ENCODE assay signal across 12 cellular contexts in genomic region chr7:116229359-116229758, GRCh38. TPM values are rescaled to one million over a fixed set of nuclear protein-coding genes. Genes with fewer than 3 reads are reported as not detected.
A peak's percentile ranks its signal among the peaks of the same experiment; 100 is the strongest.
DNase-seq lines count a peak whose midpoint lies in the region; ATAC-seq, FAIRE-seq and TF ChIP-seq lines count a peak whose summit lies in the region.
"Had no signal": no experiment of that assay in that cellular context is flagged by ENCODE, and none has a peak within 500 bp of the region (broad histone marks: within the 10 kb centered on the region; RNA-seq: fewer than 3 reads in every experiment).

No MANE protein-coding gene starts in this region.

- H3K18ac ChIP-seq in IMR-90 (ENCODE audit: low read depth, low read length) (peak overlapping the region; percentile 24; the same call in 1 of the 2 replicates), mesenchymal stem cell (ENCODE audit: low read depth in 1 of 2, low read length in 2 of 2) (peak overlapping the region in 1 of 2 experiments; percentile 21)

- H4K91ac ChIP-seq in IMR-90 (ENCODE audit: insufficient read depth, low read depth, low read length) (no peak overlapping the region), mesenchymal stem cell (ENCODE audit: low read length) (no peak overlapping the region)

- H3K36me3 ChIP-seq in IMR-90 (ENCODE audit: control insufficient read depth, insufficient read depth, low read length) (no peaks in the 10 kb centered on the region), mesenchymal stem cell (ENCODE audit: control insufficient read depth in 1 of 2, insufficient read depth in 2 of 2, low read depth in 1 of 2, low read length in 2 of 2) (no peaks in the 10 kb centered on the region)
- H3K36me3 ChIP-seq: cardiac muscle cell had no signal

- H3K4me1 ChIP-seq in IMR-90 (ENCODE audit: control insufficient read depth, insufficient read depth, low read length) (peaks cover 29% of the 10 kb centered on the region), mesenchymal stem cell (ENCODE audit: control insufficient read depth, insufficient read depth, low read depth, low read length) (peaks cover 4% of the 10 kb centered on the region)

- peak overlapping the region; percentile 31; the same call in 2 of the 3 replicates for H2BK15ac ChIP-seq in IMR-90 (ENCODE audit: low read depth, low read length)
- no peak overlapping the region for H2BK15ac ChIP-seq in mesenchymal stem cell (ENCODE audit: low read depth, poor library complexity, severe bottlenecking)

- DNase-seq in GM12892 (ENCODE audit: insufficient read length), result no peak
- no peak for DNase-seq in IMR-90
- DNase-seq in mesenchymal stem cell, result no peak
- DNase-seq in superior temporal gyrus (ENCODE audit: extremely low spot score), result no peak
- no peak for DNase-seq in NCI-H1417 treated with DMSO at 0.1 percent for 48 hours (lab: John Stamatoyannopoulos, UW)
- DNase-seq in cerebellar nuclear complex (lab: John Stamatoyannopoulos, UW), result no peak
- no peak for DNase-seq in SW 1271 (lab: John Stamatoyannopoulos, UW)
- DNase-seq: stimulated activated CD4-positive, alpha-beta T cell treated with anti-CD3 and anti-CD28 coated beads, Interleukin-2, amount 100 ng/mL, for 24 hours had no signal

- H2BK12ac ChIP-seq in mesenchymal stem cell (ENCODE audit: low read length in 2 of 2), result no peak overlapping the region

- H4K8ac ChIP-seq in IMR-90 (ENCODE audit: low read depth in 2 of 2, low read length in 2 of 2) (peak overlapping the region in 1 of 2 experiments; percentile 47; a peak in 1 of 4 replicates), mesenchymal stem cell (ENCODE audit: low read length) (no peak overlapping the region)

- no peaks in the 10 kb centered on the region for H3K27me3 ChIP-seq in IMR-90 (ENCODE audit: control insufficient read depth, insufficient read depth, low read length)
- no peaks in the 10 kb centered on the region for H3K27me3 ChIP-seq in mesenchymal stem cell (ENCODE audit: control insufficient read depth in 1 of 2, insufficient read depth in 1 of 2, low read length in 2 of 2)
- H3K27me3 ChIP-seq: cardiac muscle cell had no signal

- H4K5ac ChIP-seq in IMR-90 (ENCODE audit: low read depth, low read length), result peak overlapping the region; percentile 31; the same call in 1 of the 2 replicates

- TF ChIP-seq CTCF in IMR-90 (conservative IDR thresholded peaks at IDR 0.05; ENCODE audit: low read depth, low read length), result no peak

- 0 out of 2 replicates have a peak overlapping the region, but pooled peaks have one; percentile 20 for H3K14ac ChIP-seq in IMR-90 (replicated peaks; ENCODE audit: low read depth, low read length)
- no peak overlapping the region for H3K14ac ChIP-seq in mesenchymal stem cell (ENCODE audit: low read length in 2 of 2)

- peak overlapping the region; percentile 43; the same call in 1 of the 2 replicates for H3K4ac ChIP-seq in IMR-90 (ENCODE audit: low read depth, low read length)
- H3K4ac ChIP-seq in mesenchymal stem cell (ENCODE audit: low read depth in 1 of 2, low read length in 2 of 2), result no peak overlapping the region

- intact Hi-C loops in IMR-90 (cut with micrococcal nuclease), result no loop called here

- H3K79me1 ChIP-seq in IMR-90 (ENCODE audit: low read depth in 1 of 2, low read length in 2 of 2), result peaks cover 17 to 48% of the 10 kb centered on the region in 2 experiments
- H3K79me1 ChIP-seq in mesenchymal stem cell (replicated peaks; ENCODE audit: low read length, poor library complexity, severe bottlenecking), result peaks cover 6% of the 10 kb centered on the region

- CTCF ChIA-PET in IMR-90 (lab: Yijun Ruan, JAX), result interaction anchor here (0.7 to 4.2 kb wide), 2 partner anchors 49 to 380 kb away, joined by 3 to 28 read pairs; no protein-coding TSS in a partner anchor

- no peak overlapping the region for H3K4me2 ChIP-seq in IMR-90 (ENCODE audit: low read depth, low read length)
- no peak overlapping the region for H3K4me2 ChIP-seq in mesenchymal stem cell (ENCODE audit: low read length, poor library complexity, severe bottlenecking)

- H3K9me1 ChIP-seq in IMR-90 (ENCODE audit: insufficient read depth, low read length), result peaks cover 9% of the 10 kb centered on the region

- TF ChIP-seq RAD21 in IMR-90 (IDR thresholded peaks at IDR 0.05; ENCODE audit: low read length), result no peak

- ATAC-seq in GM21526 (IDR thresholded peaks at IDR 0.05; ENCODE audit: low FRiP score, unreplicated experiment), result peak; percentile 62
- no peak for ATAC-seq in IMR-90 (ENCODE audit: low read depth)

- H4K20me1 ChIP-seq in IMR-90 (ENCODE audit: insufficient read depth, low read length), result no peaks in the 10 kb centered on the region

- no peak overlapping the region for H2AFZ ChIP-seq in IMR-90 (replicated peaks; ENCODE audit: low read length, poor library complexity)
- H2AFZ ChIP-seq in mesenchymal stem cell (ENCODE audit: low read depth, low read length), result no peak overlapping the region

- no peak overlapping the region for H3K27ac ChIP-seq in IMR-90 (ENCODE audit: insufficient read depth, low read length)
- H3K27ac ChIP-seq in mesenchymal stem cell (ENCODE audit: low read length, poor library complexity, severe bottlenecking), result no peak overlapping the region
- H3K27ac ChIP-seq: cardiac muscle cell had no signal

- H2BK20ac ChIP-seq in IMR-90 (ENCODE audit: low read depth, low read length), result peak overlapping the region; percentile 2; the same call in 1 of the 2 replicates

- no peak for TF ChIP-seq POLR2A in GM12892 (IDR thresholded peaks at IDR 0.05; ENCODE audit: low read depth, low read length)
- TF ChIP-seq POLR2A in IMR-90 (IDR thresholded peaks at IDR 0.05; ENCODE audit: low read depth, low read length), result no peak

- H3K56ac ChIP-seq in IMR-90 (ENCODE audit: extremely low read depth, insufficient read depth, low read length), result no peak overlapping the region

- in situ Hi-C loops in IMR-90 (cut with MboI; ENCODE audit: low sequenced_read_pairs), result no loop called here

- dilution Hi-C loops in IMR-90 (cut with HindIII; ENCODE audit: low sequenced_read_pairs, unreplicated experiment), result no loop called here

- H3K23ac ChIP-seq in IMR-90 (ENCODE audit: low read depth, low read length) (no peak overlapping the region), mesenchymal stem cell (ENCODE audit: low read length in 2 of 2) (no peak overlapping the region)

- peak; percentile 21 for FAIRE-seq in GM12892 (lab: Jason Lieb, UNC)
- FAIRE-seq: G401.6, TTC549 had no signal

- H3K4me3 ChIP-seq in IMR-90 (ENCODE audit: insufficient read depth, low read depth, low read length) (no peak overlapping the region), mesenchymal stem cell (ENCODE audit: insufficient read depth in 1 of 2, low read depth in 1 of 2, low read length in 2 of 2) (no peak overlapping the region)
- H3K4me3 ChIP-seq: cardiac muscle cell had no signal

- H2AK5ac ChIP-seq in IMR-90 (ENCODE audit: low read depth, low read length) (0 out of 2 replicates have a peak overlapping the region, but pooled peaks have one; percentile 7), mesenchymal stem cell (ENCODE audit: low read length, severe bottlenecking) (peak overlapping the region; percentile 64)

- POLR2A ChIA-PET in IMR-90 (lab: Charles Lee; ENCODE audit: unreplicated experiment), result no interaction called here

- H3K9ac ChIP-seq in IMR-90 (ENCODE audit: low read depth, low read length), result no peak overlapping the region
- no peak overlapping the region for H3K9ac ChIP-seq in mesenchymal stem cell (ENCODE audit: low read length)

- H3K9me3 ChIP-seq in IMR-90 (ENCODE audit: control insufficient read depth, insufficient read depth, low read length), result no peaks in the 10 kb centered on the region
- H3K9me3 ChIP-seq in mesenchymal stem cell (ENCODE audit: control insufficient read depth, low read length), result no peaks in the 10 kb centered on the region

- no peak overlapping the region for H2AK9ac ChIP-seq in IMR-90 (replicated peaks; ENCODE audit: low read depth, low read length, poor library complexity)

- BruUV-seq in IMR-90 (replicated peaks; lab: Mats Ljungman, UMichigan), result no TSS peak

- H2BK5ac ChIP-seq in IMR-90 (ENCODE audit: low read depth, low read length, poor library complexity, severe bottlenecking), result no peak overlapping the region
- no peak overlapping the region for H2BK5ac ChIP-seq in mesenchymal stem cell (ENCODE audit: low read depth, low read length, poor library complexity, severe bottlenecking)

- no peak overlapping the region; the same call in 1 of the 2 replicates for H2BK120ac ChIP-seq in IMR-90 (ENCODE audit: low read depth, low read length)
- peak overlapping the region; percentile 15 for H2BK120ac ChIP-seq in mesenchymal stem cell (ENCODE audit: low read depth, low read length)

TF ChIP-seq in IMR-90, 13 proteins besides CTCF, POLR2A, EP300 and RAD21:
- no peak for TF ChIP-seq RCOR1 (IDR thresholded peaks at IDR 0.05; ENCODE audit: insufficient replicate concordance, low read length)
- TF ChIP-seq NFE2L2 (IDR thresholded peaks at IDR 0.05; ENCODE audit: low read depth, low read length), result no peak

RNA-seq across cellular contexts. Expression of gene TES, which starts 19.0 kb away (rescaled TPM):
- 65.6 TPM for polyA plus RNA-seq in GM12892 (2012; ENCODE audit: missing spikeins)
- total RNA-seq in IMR-90 (2012; rRNA removed), result 83.3 and 91.9 TPM in 2 replicates
- 49.7 and 54.0 TPM in 2 replicates for polyA plus RNA-seq in IMR-90 (2012; rRNA removed)
- 20.3 and 32.9 TPM in 2 replicates for polyA plus RNA-seq in IMR-90 (2012; cell fraction: cytosol; rRNA removed)
- polyA plus RNA-seq in IMR-90 (2012; cell fraction: nucleus; rRNA removed; ENCODE audit: low replicate concordance), result 17.8 and 73.1 TPM in 2 replicates
- polyA plus RNA-seq in mesenchymal stem cell (2013, experiment 1 of 2), result 47.6 TPM
- 50.2 TPM for polyA plus RNA-seq in mesenchymal stem cell (2013, experiment 2 of 2)
